ENCODE assay signal across 1 cellular context in the genomic region with DNA sequence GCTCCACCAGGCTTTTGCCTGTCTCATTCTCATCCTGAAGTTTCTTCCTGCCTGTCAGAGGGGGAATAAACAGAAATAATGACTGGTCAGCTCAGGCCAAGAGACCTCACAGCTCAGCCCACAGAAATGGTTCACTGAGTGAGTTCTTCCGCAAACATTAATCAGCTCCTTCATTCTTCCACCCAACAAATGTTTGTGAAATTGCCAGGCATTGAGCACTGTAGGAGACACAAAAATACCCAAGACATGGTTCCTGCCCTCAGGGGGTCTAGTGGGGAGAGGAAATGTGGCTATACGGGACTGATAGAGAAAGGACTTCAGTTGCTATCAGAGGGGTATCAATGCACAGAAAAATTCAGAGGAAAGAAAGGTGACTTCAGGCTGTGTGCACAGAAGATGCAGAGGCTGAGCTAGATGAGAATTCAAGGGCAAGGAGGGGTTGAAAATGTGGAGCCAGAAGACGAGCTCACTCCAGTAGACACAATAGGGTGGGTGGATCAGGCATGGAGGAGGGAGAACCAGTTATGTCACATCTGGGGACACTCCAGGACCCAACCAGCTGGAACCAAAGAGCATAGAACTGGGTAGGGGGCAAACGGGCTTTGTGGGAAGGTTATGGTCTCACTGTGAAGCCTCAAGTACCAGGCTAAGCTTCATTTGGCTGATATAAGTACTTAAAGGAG.
TF ChIP-seq lines count a peak whose summit lies in the region.

No MANE protein-coding gene starts in this region.

TF ChIP-seq in H1, 55 proteins besides CTCF, POLR2A, EP300 and RAD21:
- TF ChIP-seq ASH2L (IDR thresholded peaks at IDR 0.05; ENCODE audit: low read length) (no peak), FOSL1 (IDR thresholded peaks at IDR 0.05; ENCODE audit: insufficient read depth, low read depth, low read length) (no peak), KDM1A (IDR thresholded peaks at IDR 0.05; ENCODE audit: borderline replicate concordance, low read length) (no peak), RFX5 (IDR thresholded peaks at IDR 0.05; ENCODE audit: borderline replicate concordance, low read depth, low read length) (no peak), CREB1 (IDR thresholded peaks at IDR 0.05) (no peak), NRF1 (IDR thresholded peaks at IDR 0.05; ENCODE audit: low read depth, low read length) (no peak), TCF12 (IDR thresholded peaks at IDR 0.05; ENCODE audit: low read depth, low read length) (no peak), RBBP5 (IDR thresholded peaks at IDR 0.05; ENCODE audit: borderline replicate concordance, low read depth, low read length) (no peak), KDM4A (IDR thresholded peaks at IDR 0.05; ENCODE audit: low read depth, low read length, severe bottlenecking) (no peak), HDAC6 (IDR thresholded peaks at IDR 0.05; ENCODE audit: low read depth, low read length) (no peak), JUN (IDR thresholded peaks at IDR 0.05; ENCODE audit: low read depth, low read length) (no peak), JUND (IDR thresholded peaks at IDR 0.05; ENCODE audit: low read length) (no peak), ZNF274 (IDR thresholded peaks at IDR 0.05; ENCODE audit: borderline replicate concordance, extremely low read depth, low read length) (no peak), CTBP2 (IDR thresholded peaks at IDR 0.05; ENCODE audit: borderline replicate concordance, insufficient read depth, insufficient read length, low read length) (no peak), POU5F1 (IDR thresholded peaks at IDR 0.05; ENCODE audit: low read depth, low read length) (no peak)
